ENCODE assay signal across 18 cellular contexts in genomic region chr2:28300489-28300888, GRCh38.
DNase-seq lines count a peak whose midpoint lies in the region; ATAC-seq and TF ChIP-seq lines count a peak whose summit lies in the region.
"Had no signal": no experiment of that assay in that cellular context is flagged by ENCODE, and none has a peak within 500 bp of the region (broad histone marks: within the 10 kb centered on the region; RNA-seq: fewer than 3 reads in every experiment).

No MANE protein-coding gene starts in this region.

- H2BK120ac ChIP-seq in IMR-90 (ENCODE audit: low read depth, low read length): peak overlapping the region; percentile 90
- no peak overlapping the region for H2BK120ac ChIP-seq in mesenchymal stem cell (ENCODE audit: low read depth, low read length)

- peaks cover 4% of the 10 kb centered on the region; the same call in 1 of the 2 replicates for H3K9me1 ChIP-seq in IMR-90 (ENCODE audit: insufficient read depth, low read length)

- H2AK5ac ChIP-seq in IMR-90 (ENCODE audit: low read depth, low read length): peak overlapping the region; percentile 62; the same call in 1 of the 2 replicates
- no peak overlapping the region for H2AK5ac ChIP-seq in mesenchymal stem cell (ENCODE audit: low read length, severe bottlenecking)

- DNase-seq in IMR-90 (peak; percentile 93), choroid plexus epithelial cell (ENCODE audit: low read depth) (peak; percentile 88), mesenchymal stem cell (peak; percentile 96), transverse colon (no peak), DMS79 (lab: John Stamatoyannopoulos, UW) (no peak), DMS53 treated with DMSO at 0.1 percent for 48 hours (lab: John Stamatoyannopoulos, UW; ENCODE audit: unreplicated experiment) (no peak)
- no peak for DNase-seq in activated CD4-positive, CD25-positive, alpha-beta regulatory T cell (lab: John Stamatoyannopoulos, UW)
- DNase-seq: activated naive CD4-positive, alpha-beta T cell treated with anti-CD3 and anti-CD28 coated beads, Interleukin-2, amount 50 U/mL, for 16 hours; hippocampal formation; left colon; naive thymus-derived CD8-positive, alpha-beta T cell; NCI-H1048; NK-92 treated with Interleukin-12 subunit alpha and Interleukin-12 subunit beta, amount 100 ng/mL, for 24 hours; right cardiac atrium; Right ventricle myocardium superior had no signal

- H3K23ac ChIP-seq in IMR-90 (ENCODE audit: low read depth, low read length) (peak overlapping the region; percentile 85), mesenchymal stem cell (ENCODE audit: low read length in 2 of 2) (no peak overlapping the region)

- BruUV-seq in IMR-90 (replicated peaks; lab: Mats Ljungman, UMichigan): no TSS peak

- POLR2A ChIA-PET in IMR-90 (lab: Charles Lee; ENCODE audit: unreplicated experiment): interaction anchor here (1.5 kb wide), 1 partner anchor 93 kb away, joined by 4 read pairs; the partner anchor contains the start of gene FOSL2

- H3K4me2 ChIP-seq in IMR-90 (ENCODE audit: low read depth, low read length) (peak overlapping the region; percentile 83; the same call in 1 of the 2 replicates), mesenchymal stem cell (ENCODE audit: low read length, poor library complexity, severe bottlenecking) (no peak overlapping the region)
- H3K4me2 ChIP-seq: BLaER1 had no signal

- H3K4me1 ChIP-seq in IMR-90 (ENCODE audit: control insufficient read depth, insufficient read depth, low read length): peaks cover 17% of the 10 kb centered on the region
- H3K4me1 ChIP-seq in mesenchymal stem cell (ENCODE audit: control insufficient read depth, insufficient read depth, low read depth, low read length): peaks cover 4% of the 10 kb centered on the region
- H3K4me1 ChIP-seq in transverse colon: peaks cover 0 to 12% (median 8%) of the 10 kb centered on the region in 4 donors
- H3K4me1 ChIP-seq: HAP-1 had no signal

- H4K91ac ChIP-seq in IMR-90 (ENCODE audit: insufficient read depth, low read depth, low read length) (peak overlapping the region; percentile 85), mesenchymal stem cell (ENCODE audit: low read length) (no peak overlapping the region)

- in situ Hi-C loops in IMR-90 (cut with MboI; ENCODE audit: low sequenced_read_pairs): no loop called here
- in situ Hi-C loops in transverse colon (cut with MboI; ENCODE audit: low pct_ligation_motif_present in 1 of 4, low pct_unique_long_range_greater_than_20kb in 1 of 4, low sequenced_read_pairs in 3 of 4): no loop called here

- H2AFZ ChIP-seq in IMR-90 (replicated peaks; ENCODE audit: low read length, poor library complexity) (peak overlapping the region; percentile 66), mesenchymal stem cell (ENCODE audit: low read depth, low read length) (no peak overlapping the region)

- peak overlapping the region; percentile 97 for H2BK20ac ChIP-seq in IMR-90 (ENCODE audit: low read depth, low read length)

- peak; percentile 65 for ATAC-seq in IMR-90 (ENCODE audit: low read depth)
- ATAC-seq in GM18519 (IDR thresholded peaks at IDR 0.05; ENCODE audit: low FRiP score, unreplicated experiment): no peak
- ATAC-seq: naive thymus-derived CD8-positive, alpha-beta T cell; right cardiac atrium had no signal

- WGBS in IMR-90 (ENCODE audit: extremely low coverage in 2 of 2, insufficient read length in 1 of 2), 2 experiments: no CpG with 5 or more reads among the region's 5 CpGs
- 22% methylated on average over 5 of the region's 5 CpGs for WGBS in mesenchymal stem cell
- WGBS in transverse colon (ENCODE audit: low coverage in 1 of 2), 2 donors: 66 to 68% methylated on average over 5 of the region's 5 CpGs

- H3K27me3 ChIP-seq in IMR-90 (ENCODE audit: control insufficient read depth, insufficient read depth, low read length) (no peaks in the 10 kb centered on the region), mesenchymal stem cell (ENCODE audit: control insufficient read depth in 1 of 2, insufficient read depth in 1 of 2, low read length in 2 of 2) (no peaks in the 10 kb centered on the region), transverse colon (no peaks in the 10 kb centered on the region)
- H3K27me3 ChIP-seq: BLaER1 had no signal

- peak overlapping the region; percentile 93 for H3K56ac ChIP-seq in IMR-90 (ENCODE audit: extremely low read depth, insufficient read depth, low read length)

- H4K20me1 ChIP-seq in IMR-90 (ENCODE audit: insufficient read depth, low read length): no peaks in the 10 kb centered on the region; the same call in 1 of the 2 replicates
- H4K20me1 ChIP-seq: BLaER1 had no signal

- H4K8ac ChIP-seq in IMR-90 (ENCODE audit: low read depth in 2 of 2, low read length in 2 of 2) (peak overlapping the region; percentile 30 to 96; a peak in 3 of 4 replicates), mesenchymal stem cell (ENCODE audit: low read length) (no peak overlapping the region)

- H3K4ac ChIP-seq in IMR-90 (ENCODE audit: low read depth, low read length) (peak overlapping the region; percentile 80), mesenchymal stem cell (ENCODE audit: low read depth in 1 of 2, low read length in 2 of 2) (no peak overlapping the region)

- H3K36me3 ChIP-seq in IMR-90 (ENCODE audit: control insufficient read depth, insufficient read depth, low read length) (no peaks in the 10 kb centered on the region), mesenchymal stem cell (ENCODE audit: control insufficient read depth in 1 of 2, insufficient read depth in 2 of 2, low read depth in 1 of 2, low read length in 2 of 2) (peaks cover 4 to 54% of the 10 kb centered on the region in 2 experiments), transverse colon (no peaks in the 10 kb centered on the region)
- H3K36me3 ChIP-seq: HAP-1 had no signal

- TF ChIP-seq POLR2A in IMR-90 (IDR thresholded peaks at IDR 0.05; ENCODE audit: low read depth, low read length) (no peak), transverse colon (IDR thresholded peaks at IDR 0.05) (no peak)

- TF ChIP-seq CTCF in IMR-90 (conservative IDR thresholded peaks at IDR 0.05; ENCODE audit: low read depth, low read length) (no peak), choroid plexus epithelial cell (conservative IDR thresholded peaks at IDR 0.05; ENCODE audit: low read depth, low read length) (no peak), transverse colon (IDR thresholded peaks at IDR 0.05) (no peak)

- H3K18ac ChIP-seq in IMR-90 (ENCODE audit: low read depth, low read length) (peak overlapping the region; percentile 93), mesenchymal stem cell (ENCODE audit: low read depth in 1 of 2, low read length in 2 of 2) (no peak overlapping the region)

- peaks cover 0 to 3% of the 10 kb centered on the region in 2 experiments; a peak in 1 of 4 replicates for H3K79me1 ChIP-seq in IMR-90 (ENCODE audit: low read depth in 1 of 2, low read length in 2 of 2)
- H3K79me1 ChIP-seq in mesenchymal stem cell (replicated peaks; ENCODE audit: low read length, poor library complexity, severe bottlenecking): no peaks in the 10 kb centered on the region

- no peak overlapping the region for H2AK9ac ChIP-seq in IMR-90 (replicated peaks; ENCODE audit: low read depth, low read length, poor library complexity)

- H3K9me3 ChIP-seq in IMR-90 (ENCODE audit: control insufficient read depth, insufficient read depth, low read length) (no peaks in the 10 kb centered on the region; the same call in 1 of the 2 replicates), mesenchymal stem cell (ENCODE audit: control insufficient read depth, low read length) (peaks cover 10% of the 10 kb centered on the region), transverse colon (peaks cover 7 to 8% of the 10 kb centered on the region in 2 donors)

- H3K27ac ChIP-seq in IMR-90 (ENCODE audit: insufficient read depth, low read length) (peak overlapping the region; percentile 94; the same call in 1 of the 2 replicates), mesenchymal stem cell (ENCODE audit: low read length, poor library complexity, severe bottlenecking) (peak overlapping the region; percentile 53), transverse colon (peak overlapping the region; percentile 65 to 86 (median 72))
- H3K27ac ChIP-seq: BLaER1 had no signal

- dilution Hi-C loops in IMR-90 (cut with HindIII; ENCODE audit: low sequenced_read_pairs, unreplicated experiment): no loop called here

- H4K5ac ChIP-seq in IMR-90 (ENCODE audit: low read depth, low read length): peak overlapping the region; percentile 89

- no peak overlapping the region for H2BK12ac ChIP-seq in mesenchymal stem cell (ENCODE audit: low read length in 2 of 2)

- H3K9ac ChIP-seq in IMR-90 (ENCODE audit: low read depth, low read length) (peak overlapping the region; percentile 57), mesenchymal stem cell (ENCODE audit: low read length) (no peak overlapping the region)
- H3K9ac ChIP-seq: BLaER1 had no signal

- intact Hi-C loops in IMR-90 (cut with micrococcal nuclease): loop anchor here (2.0 kb wide), 1 partner anchor 346 kb away; no protein-coding TSS in a partner anchor
- intact Hi-C loops in transverse colon (cut with DNase I; ENCODE audit: low total_unique reads): loop anchor here (5.0 kb wide), 1 partner anchor 92 kb away; the partner anchor contains the start of gene FOSL2

- CTCF ChIA-PET in IMR-90 (lab: Yijun Ruan, JAX): interaction anchor here (0.8 to 0.9 kb wide), 2 partner anchors 410 to 577 kb away, joined by 3 read pairs; partner anchors contain the start of genes BABAM2 and RBKS

- H3K4me3 ChIP-seq in IMR-90 (ENCODE audit: insufficient read depth, low read depth, low read length): peak overlapping the region; percentile 37; the same call in 1 of the 2 replicates
- H3K4me3 ChIP-seq in choroid plexus epithelial cell (ENCODE audit: low read depth, low read length): peak overlapping the region; percentile 14
- no peak overlapping the region for H3K4me3 ChIP-seq in mesenchymal stem cell (ENCODE audit: insufficient read depth in 1 of 2, low read depth in 1 of 2, low read length in 2 of 2)
- H3K4me3 ChIP-seq in transverse colon: no peak overlapping the region
- H3K4me3 ChIP-seq: BLaER1, HAP-1 had no signal

- peak overlapping the region; percentile 84 for H2BK15ac ChIP-seq in IMR-90 (ENCODE audit: low read depth, low read length)
- no peak overlapping the region for H2BK15ac ChIP-seq in mesenchymal stem cell (ENCODE audit: low read depth, poor library complexity, severe bottlenecking)

- TF ChIP-seq RAD21 in IMR-90 (IDR thresholded peaks at IDR 0.05; ENCODE audit: low read length): no peak; the same call in 1 of the 2 replicates

- H3K14ac ChIP-seq in IMR-90 (replicated peaks; ENCODE audit: low read depth, low read length) (peak overlapping the region; percentile 96), mesenchymal stem cell (ENCODE audit: low read length in 2 of 2) (no peak overlapping the region)

- peak overlapping the region; percentile 98 for H2BK5ac ChIP-seq in IMR-90 (ENCODE audit: low read depth, low read length, poor library complexity, severe bottlenecking)
- no peak overlapping the region for H2BK5ac ChIP-seq in mesenchymal stem cell (ENCODE audit: low read depth, low read length, poor library complexity, severe bottlenecking)

- TF ChIP-seq EP300 in transverse colon (IDR thresholded peaks at IDR 0.05; ENCODE audit: low read depth): no peak

TF ChIP-seq in IMR-90, 13 proteins besides CTCF, POLR2A, EP300 and RAD21 (continues in another document):
- TF ChIP-seq SMC3 (IDR thresholded peaks at IDR 0.05; ENCODE audit: low read depth, low read length): 0 out of 2 replicates have a peak, but pooled peaks have one; percentile 1
- TF ChIP-seq BHLHE40 (IDR thresholded peaks at IDR 0.05; ENCODE audit: low read depth, low read length): peak; percentile 76
- peak; percentile 52 for TF ChIP-seq CEBPB (IDR thresholded peaks at IDR 0.05; ENCODE audit: low read depth, low read length)

Comparison
In these comparisons a context has a peak if more than half of its experiments do, and no peak if none do; other contexts are left out.
1. DNase-seq: peak in IMR-90 (single experiment), choroid plexus epithelial cell (single experiment) and mesenchymal stem cell (single experiment); none in transverse colon (single experiment), activated CD4-positive, CD25-positive, alpha-beta regulatory T cell (0 of 4), DMS79 (single experiment) and DMS53 treated with DMSO at 0.1 percent for 48 hours (single experiment).
2. H3K4me3 ChIP-seq: peak in IMR-90 (single experiment) and choroid plexus epithelial cell (single experiment); none in mesenchymal stem cell (0 of 2) and transverse colon (0 of 4).
3. Peak in every context shown above with its lines, with median percentiles within 50 percentile points of each other: H3K27ac ChIP-seq.